ENCODE assay signal across 18 cellular contexts in the genomic region with DNA sequence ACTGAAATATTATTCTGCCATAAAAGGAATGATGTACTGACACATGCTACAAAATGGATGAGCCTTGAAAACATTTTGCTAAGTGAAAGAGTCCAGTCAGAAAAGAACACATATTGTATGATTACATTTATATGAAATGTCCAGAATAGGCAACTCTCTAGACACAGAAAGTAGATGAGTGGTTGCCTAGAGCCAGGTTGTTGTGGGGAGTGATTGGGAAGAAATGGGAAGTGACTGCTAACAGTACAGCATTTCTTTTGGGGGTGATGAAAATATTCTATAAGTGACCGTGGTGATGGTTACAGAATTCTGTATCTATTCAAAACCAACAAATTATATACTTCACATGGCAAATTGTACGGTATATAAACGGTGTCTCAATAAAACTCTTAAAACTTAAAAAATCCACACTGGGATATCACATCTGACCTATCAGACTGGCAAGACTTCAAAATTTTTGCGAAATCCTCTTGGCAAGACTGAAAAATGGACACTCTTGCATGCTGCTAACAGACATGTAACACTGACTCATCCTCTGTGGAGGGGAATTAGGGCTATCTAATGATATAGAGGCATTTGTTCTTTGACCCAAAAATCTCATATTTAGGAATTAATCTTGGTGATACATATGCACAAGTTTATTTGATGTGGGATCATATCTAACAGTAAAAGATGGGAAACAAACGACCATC.
A peak's percentile ranks its signal among the peaks of the same experiment; 100 is the strongest.
DNase-seq lines count a peak whose midpoint lies in the region; ATAC-seq, FAIRE-seq and TF ChIP-seq lines count a peak whose summit lies in the region.
"Had no signal": no experiment of that assay in that cellular context is flagged by ENCODE, and none has a peak within 500 bp of the region (broad histone marks: within the 10 kb centered on the region; RNA-seq: fewer than 3 reads in every experiment).

No MANE protein-coding gene starts in this region.

- H3K9me3 ChIP-seq in liver (ENCODE audit: control insufficient read depth in 4 of 4, low read length in 3 of 4) (no peaks in the 10 kb centered on the region), HepG2 (ENCODE audit: low read length) (no peaks in the 10 kb centered on the region), adrenal gland (replicated peaks in 1 of 3) (peaks cover 0 to 6% (median 0%) of the 10 kb centered on the region in 3 donors)
- H3K9me3 ChIP-seq: testis had no signal

- TF ChIP-seq RAD21 in liver (IDR thresholded peaks at IDR 0.05): no peak
- no peak for TF ChIP-seq RAD21 in HepG2 (CRISPR knock-in tag; IDR thresholded peaks at IDR 0.05)

- in situ Hi-C loops in HepG2 (cut with HindIII; ENCODE audit: extremely low pct_ligation_motif_present, low pct_unique_long_range_greater_than_20kb): no loop called here

- H3K4me1 ChIP-seq in liver (ENCODE audit: control insufficient read depth in 4 of 4, insufficient read depth in 4 of 4, low read length in 3 of 4) (peaks cover 0 to 3% (median 1%) of the 10 kb centered on the region in 4 donors), HepG2 (ENCODE audit: insufficient read depth, low read length) (no peaks in the 10 kb centered on the region), adrenal gland (replicated peaks in 1 of 2) (peaks cover 7 to 17% of the 10 kb centered on the region in 2 donors)
- H3K4me1 ChIP-seq: testis had no signal

- H3K27ac ChIP-seq in liver (ENCODE audit: low read depth in 1 of 2, low read length in 2 of 2): no peak overlapping the region
- H3K27ac ChIP-seq in HepG2 (ENCODE audit: extremely low read length, insufficient read depth, low read length): no peak overlapping the region
- H3K27ac ChIP-seq in adrenal gland: no peak overlapping the region
- H3K27ac ChIP-seq: testis had no signal

- ATAC-seq in HepG2 (no peak), HG03280 (IDR thresholded peaks at IDR 0.05; ENCODE audit: unreplicated experiment) (no peak)
- ATAC-seq: Panc1, T-cell had no signal

- H3K4me3 ChIP-seq in liver (ENCODE audit: low read depth in 1 of 3, low read length in 3 of 3) (no peak overlapping the region), HepG2 (replicated peaks in 1 of 3; ENCODE audit: insufficient read depth in 1 of 3, low read depth in 2 of 3, low read length in 3 of 3) (no peak overlapping the region), adrenal gland (no peak overlapping the region)
- H3K4me3 ChIP-seq: testis had no signal

- intact Hi-C loops in HepG2 (cut with micrococcal nuclease; ENCODE audit: unreplicated experiment): no loop called here
- intact Hi-C loops in adrenal gland (cut with DNase I): no loop called here

- no peak overlapping the region for H3K9ac ChIP-seq in liver (ENCODE audit: low read depth in 1 of 2, low read length in 2 of 2)
- no peak overlapping the region for H3K9ac ChIP-seq in HepG2 (ENCODE audit: insufficient read depth, low read depth, low read length)

- no peak overlapping the region for H3K4me2 ChIP-seq in HepG2 (ENCODE audit: low read depth, low read length)

- BruUV-seq in HepG2 (replicated peaks; lab: Mats Ljungman, UMichigan): no TSS peak

- no peak overlapping the region for H2AFZ ChIP-seq in HepG2 (ENCODE audit: low read length)

- TF ChIP-seq EP300 in HepG2 (IDR thresholded peaks at IDR 0.05; ENCODE audit: low read depth in 2 of 2, low read length in 2 of 2) (no peak), HepG2 (CRISPR knock-in tag; IDR thresholded peaks at IDR 0.05; ENCODE audit: borderline replicate concordance) (no peak)

- no peak for DNase-seq in HepG2 (ENCODE audit: low spot score)
- peak in 6 of 7 donors; percentile 51 to 79 (median 62) for DNase-seq in adrenal gland
- peak; percentile 33 for DNase-seq in foreskin melanocyte
- no peak for DNase-seq in activated CD4-positive, alpha-beta T cell treated with anti-CD3 and anti-CD28 coated beads for 1 hour
- DNase-seq in putamen (ENCODE audit: low spot score): no peak
- no peak for DNase-seq in iPS-NIHi11 (ENCODE audit: low spot score)
- DNase-seq: ACHN; activated CD4-positive, CD25-positive, alpha-beta regulatory T cell; activated CD8-positive, alpha-beta memory T cell treated with anti-CD3 and anti-CD28 coated beads, Interleukin-2, amount 50 U/mL, for 48 hours; activated naive CD4-positive, alpha-beta T cell treated with anti-CD3 and anti-CD28 coated beads, Interleukin-2, amount 50 U/mL, for 16 hours; NCI-H1417; NCI-H526; T-cell; testis had no signal

- TF ChIP-seq POLR2A in HepG2 (IDR thresholded peaks at IDR 0.05; ENCODE audit: insufficient read depth in 1 of 2, low read depth in 2 of 2, low read length in 2 of 2) (no peak), adrenal gland (IDR thresholded peaks at IDR 0.05) (no peak)

- TF ChIP-seq CTCF in liver (IDR thresholded peaks at IDR 0.05; ENCODE audit: low read depth, low read length, missing input control): no peak
- TF ChIP-seq CTCF in HepG2 (CRISPR knock-in tag; IDR thresholded peaks at IDR 0.05): no peak
- no peak for TF ChIP-seq CTCF in adrenal gland (IDR thresholded peaks at IDR 0.05)

- H3K27me3 ChIP-seq in liver (ENCODE audit: control insufficient read depth in 4 of 4, insufficient read depth in 4 of 4, low read length in 3 of 4): no peaks in the 10 kb centered on the region
- H3K27me3 ChIP-seq in HepG2 (ENCODE audit: control insufficient read depth in 1 of 2, insufficient read depth in 2 of 2, low read length in 2 of 2): no peaks in the 10 kb centered on the region
- H3K27me3 ChIP-seq in adrenal gland: no peaks in the 10 kb centered on the region
- H3K27me3 ChIP-seq: testis had no signal

- H3K36me3 ChIP-seq in liver (ENCODE audit: control insufficient read depth in 4 of 4, insufficient read depth in 3 of 4, low read depth in 1 of 4, low read length in 3 of 4) (no peaks in the 10 kb centered on the region), HepG2 (replicated peaks in 1 of 2; ENCODE audit: control insufficient read depth in 1 of 2, insufficient read depth in 2 of 2, low read length in 2 of 2) (no peaks in the 10 kb centered on the region), adrenal gland (replicated peaks in 1 of 2) (no peaks in the 10 kb centered on the region)

- no peaks in the 10 kb centered on the region for H3K79me2 ChIP-seq in HepG2 (ENCODE audit: insufficient read depth, low read length)

- 61% methylated on average over 5 of the region's 5 CpGs for whole genome bisulfite sequencing in liver
- WGBS in HepG2 (ENCODE audit: low lambda C conversion rate): 54% methylated on average over 5 of the region's 5 CpGs
- 52 to 77% (median 62%) methylated on average over 5 of the region's 5 CpGs for WGBS in adrenal gland, 4 donors

- CTCF ChIA-PET in HepG2 (lab: Yijun Ruan, JAX; ENCODE audit: low intra/inter-chr PET ratio, low total read pairs): no interaction called here

- no peak for FAIRE-seq in HepG2 (lab: Jason Lieb, UNC)
- FAIRE-seq: colon had no signal

- H4K20me1 ChIP-seq in HepG2 (ENCODE audit: insufficient read depth, low read length): no peaks in the 10 kb centered on the region

- POLR2A ChIA-PET in HepG2 (lab: Yijun Ruan, JAX): no interaction called here

TF ChIP-seq in liver, 16 proteins besides CTCF, POLR2A, EP300 and RAD21:
- TF ChIP-seq RXRA (IDR thresholded peaks at IDR 0.05) (peak in 1 of 2 donors; percentile 20), NR2F2 (IDR thresholded peaks at IDR 0.05) (no peak), YY1 (IDR thresholded peaks at IDR 0.05) (peak; percentile 49), EGR1 (IDR thresholded peaks at IDR 0.05; ENCODE audit: low read depth in 2 of 2) (no peak), HNF4A (conservative IDR thresholded peaks at IDR 0.05) (peak in 1 of 2 donors; percentile 34), JUND (IDR thresholded peaks at IDR 0.05) (peak in 1 of 2 donors; percentile 76)

TF ChIP-seq in HepG2, 621 proteins besides CTCF, POLR2A, EP300 and RAD21:
- TF ChIP-seq ZNF766 (CRISPR knock-in tag; IDR thresholded peaks at IDR 0.05; ENCODE audit: borderline replicate concordance) (no peak), SALL1 (CRISPR knock-in tag; IDR thresholded peaks at IDR 0.05) (no peak), CENPBD1 (CRISPR knock-in tag; IDR thresholded peaks at IDR 0.05; ENCODE audit: borderline replicate concordance, low read depth) (no peak), ONECUT2 (CRISPR knock-in tag; IDR thresholded peaks at IDR 0.05) (no peak), ZNF607 (CRISPR knock-in tag; IDR thresholded peaks at IDR 0.05; ENCODE audit: borderline replicate concordance) (no peak), KMT2A (CRISPR knock-in tag; IDR thresholded peaks at IDR 0.05) (no peak), BRD4 (CRISPR knock-in tag; IDR thresholded peaks at IDR 0.05) (no peak), CEBPB (IDR thresholded peaks at IDR 0.05; ENCODE audit: borderline replicate concordance, low read depth, low read length) (no peak), FOXA3 (CRISPR knock-in tag; IDR thresholded peaks at IDR 0.05) (no peak), HMGA1 (CRISPR knock-in tag; conservative IDR thresholded peaks at IDR 0.05) (no peak), ZNF282 (IDR thresholded peaks at IDR 0.05; ENCODE audit: partially characterized antibody) (no peak), ZNF703 (CRISPR knock-in tag; IDR thresholded peaks at IDR 0.05; ENCODE audit: borderline replicate concordance) (no peak), SNRNP70 (IDR thresholded peaks at IDR 0.05; ENCODE audit: low read depth, low read length) (no peak), GATAD2A (CRISPR knock-in tag; IDR thresholded peaks at IDR 0.05) (no peak)

Comparison
In these comparisons a context has a peak if more than half of its experiments do, and no peak if none do; other contexts are left out.
1. DNase-seq: peak in adrenal gland (6 of 7) and foreskin melanocyte (single experiment); none in HepG2 (single experiment), activated CD4-positive, alpha-beta T cell treated with anti-CD3 and anti-CD28 coated beads for 1 hour (single experiment), putamen (single experiment) and iPS-NIHi11 (single experiment).